Comparison of ENCODE assay signal across 20 cellular contexts in the genomic region with DNA sequence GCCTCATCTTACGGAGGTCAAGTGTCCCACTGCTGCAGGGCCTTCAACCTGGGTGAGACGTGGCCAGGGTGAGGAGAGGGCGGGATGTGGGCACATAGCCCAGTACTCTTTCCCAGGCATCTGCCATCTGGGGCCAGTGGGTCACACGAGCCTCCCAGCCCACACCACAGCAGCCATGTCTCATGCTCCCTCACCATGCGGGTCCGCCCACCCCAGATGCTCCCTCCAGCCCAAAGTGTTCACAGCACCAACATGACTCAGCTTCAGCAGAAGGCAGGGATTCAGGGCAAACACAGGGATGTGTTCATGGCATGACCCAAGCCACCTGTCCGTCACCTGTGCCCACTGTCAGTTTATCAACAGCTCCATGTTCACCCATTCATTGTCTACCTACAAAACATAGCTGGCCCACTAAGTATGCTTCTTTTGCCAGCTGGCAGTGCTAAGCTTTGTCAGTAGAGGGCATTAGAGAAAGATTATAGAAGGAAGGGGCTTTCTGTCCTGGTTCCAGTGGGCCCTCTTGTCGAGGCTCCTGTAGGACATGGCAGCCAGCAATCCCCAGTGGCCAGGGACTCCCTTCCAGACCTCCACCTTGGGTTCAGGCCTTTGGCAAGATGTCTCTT.
DNase-seq lines count a peak whose midpoint lies in the region; ATAC-seq, FAIRE-seq and TF ChIP-seq lines count a peak whose summit lies in the region.
"Had no signal": no experiment of that assay in that cellular context is flagged by ENCODE, and none has a peak within 500 bp of the region (broad histone marks: within the 10 kb centered on the region; RNA-seq: fewer than 3 reads in every experiment).

No MANE protein-coding gene starts in this region.

- H3K79me2 ChIP-seq in HCT116 (ENCODE audit: insufficient read depth, low read length) (no peaks in the 10 kb centered on the region), hepatocyte (no peaks in the 10 kb centered on the region)

- no TSS peak for BruUV-seq in HCT116 (replicated peaks; lab: Mats Ljungman, UMichigan)

- TF ChIP-seq RAD21 in HCT116 (IDR thresholded peaks at IDR 0.05; ENCODE audit: low read depth) = peak; percentile 28; the same call in 1 of the 2 replicates

- H3K27me3 ChIP-seq in HCT116 (ENCODE audit: insufficient read depth, low read length) = no peaks in the 10 kb centered on the region
- H3K27me3 ChIP-seq in esophagus squamous epithelium = no peaks in the 10 kb centered on the region
- H3K27me3 ChIP-seq in dorsolateral prefrontal cortex = peaks cover 0 to 4% (median 0%) of the 10 kb centered on the region in 45 donors
- H3K27me3 ChIP-seq in hepatocyte = no peaks in the 10 kb centered on the region
- H3K27me3 ChIP-seq: BLaER1 had no signal

- H3K9me3 ChIP-seq in HCT116 (ENCODE audit: control insufficient read depth in 1 of 2, insufficient read depth in 1 of 2, low read depth in 1 of 2, low read length in 2 of 2) (no peaks in the 10 kb centered on the region), esophagus squamous epithelium (peaks cover 0 to 10% (median 8%) of the 10 kb centered on the region in 3 donors), hepatocyte (ENCODE audit: low read depth) (no peaks in the 10 kb centered on the region)
- H3K9me3 ChIP-seq: BLaER1 had no signal

- H3K4me1 ChIP-seq in HCT116 (ENCODE audit: control insufficient read depth in 1 of 2, insufficient read depth in 2 of 2, low read length in 2 of 2) (no peaks in the 10 kb centered on the region), esophagus squamous epithelium (no peaks in the 10 kb centered on the region), hepatocyte (ENCODE audit: insufficient read depth) (no peaks in the 10 kb centered on the region)
- H3K4me1 ChIP-seq: BLaER1 had no signal

- TF ChIP-seq CTCF in D721Med (IDR thresholded peaks at IDR 0.05; ENCODE audit: insufficient read depth, missing control alignments) = peak; percentile 20
- peak in 2 of 3 experiments; percentile 28 to 39; a peak in 3 of 6 replicates for TF ChIP-seq CTCF in HCT116 (IDR thresholded peaks at IDR 0.05 in 2 of 3, conservative IDR thresholded peaks at IDR 0.05 in 1 of 3; ENCODE audit: borderline replicate concordance in 1 of 3, insufficient read depth in 1 of 3, low read depth in 2 of 3, low read length in 2 of 3)
- no peak for TF ChIP-seq CTCF in esophagus squamous epithelium (IDR thresholded peaks at IDR 0.05)
- peak in 1 of 56 donors; percentile 11 for TF ChIP-seq CTCF in dorsolateral prefrontal cortex (IDR thresholded peaks at IDR 0.05 in 54 of 56, conservative IDR thresholded peaks at IDR 0.05 in 2 of 56; ENCODE audit: low read depth in 1 of 56, partially characterized antibody in 56 of 56)
- no peak for TF ChIP-seq CTCF in hepatocyte (IDR thresholded peaks at IDR 0.05; ENCODE audit: poor library complexity)

- H3K9ac ChIP-seq in HCT116 (ENCODE audit: low read length) = no peak overlapping the region
- H3K9ac ChIP-seq: BLaER1 had no signal

- RAD21 ChIA-PET in HCT116 (lab: Charles Lee; ENCODE audit: low non-redundant PET in 1 of 2, low total read pairs in 2 of 2, uncharacterized antibody in 2 of 2, unreplicated experiment in 2 of 2) = no interaction called here

- TF ChIP-seq POLR2A in HCT116 (IDR thresholded peaks at IDR 0.05; ENCODE audit: borderline replicate concordance, extremely low read depth, insufficient read depth, insufficient read length) (no peak), esophagus squamous epithelium (IDR thresholded peaks at IDR 0.05) (no peak)

- intact Hi-C loops in HCT116 (cut with micrococcal nuclease) (no loop called here), esophagus squamous epithelium (cut with DNase I) (no loop called here), dorsolateral prefrontal cortex (cut with DNase I) (no loop called here)

- CTCF ChIA-PET in HCT116 (lab: Charles Lee) = interaction anchor here (1.0 to 1.1 kb wide), 2 partner anchors 13 to 54 kb away, joined by 4 to 5 read pairs; no protein-coding TSS in a partner anchor

- H3K9me2 ChIP-seq in HCT116 (ENCODE audit: insufficient read depth) = no peaks in the 10 kb centered on the region
- H3K9me2 ChIP-seq in hepatocyte (replicated peaks; ENCODE audit: insufficient read depth) = no peaks in the 10 kb centered on the region

- no peaks in the 10 kb centered on the region for H3K36me3 ChIP-seq in HCT116 (ENCODE audit: control insufficient read depth in 1 of 2, insufficient read depth in 2 of 2, low read length in 2 of 2)
- no peaks in the 10 kb centered on the region for H3K36me3 ChIP-seq in esophagus squamous epithelium
- H3K36me3 ChIP-seq in hepatocyte (replicated peaks; ENCODE audit: insufficient read depth, low read depth) = no peaks in the 10 kb centered on the region
- H3K36me3 ChIP-seq: BLaER1 had no signal

- WGBS in esophagus squamous epithelium, 2 donors = 90 to 95% methylated on average over 4 of the region's 8 CpGs
- 89% methylated on average over 8 of the region's 8 CpGs for WGBS in hepatocyte (ENCODE audit: low lambda C conversion rate, missing lambda C conversion rate)

- H3K4me3 ChIP-seq in HCT116 (replicated peaks in 1 of 2; ENCODE audit: low read depth in 1 of 2, low read length in 2 of 2) = no peak overlapping the region
- no peak overlapping the region for H3K4me3 ChIP-seq in esophagus squamous epithelium
- no peak overlapping the region for H3K4me3 ChIP-seq in dorsolateral prefrontal cortex
- no peak overlapping the region for H3K4me3 ChIP-seq in hepatocyte
- H3K4me3 ChIP-seq: BLaER1 had no signal

- DNase-seq in D721Med (ENCODE audit: insufficient read length, low spot score) (no peak), HCT116 (ENCODE audit: low read depth, low spot score) (no peak), RPMI7951 (ENCODE audit: low read depth) (peak; percentile 70), iris pigment epithelial cell (ENCODE audit: low read depth) (peak; percentile 7), esophagus squamous epithelium (lab: John Stamatoyannopoulos, UW) (no peak), dorsolateral prefrontal cortex (no peak), SIG-M5 treated with dmso at 0.1 percent for 504 hours (lab: John Stamatoyannopoulos, UW; ENCODE audit: unreplicated experiment) (no peak), hepatocyte (ENCODE audit: low spot score) (no peak)
- DNase-seq: activated CD8-positive, alpha-beta memory T cell treated with anti-CD3 and anti-CD28 coated beads for 24 hours; activated naive CD4-positive, alpha-beta T cell treated with Interleukin-2 at 50 U/mL for 16 hours; central memory CD4-positive, alpha-beta T cell; erythroblast; GOT3; NCI-H2107; posterior cingulate gyrus; RPMI8226; stimulated activated CD4-positive, alpha-beta T cell treated with anti-CD3 and anti-CD28 coated beads, Interleukin-2, amount 100 ng/mL, for 24 hours; T1000 had no signal

- no peaks in the 10 kb centered on the region for H4K20me1 ChIP-seq in HCT116 (ENCODE audit: insufficient read depth)
- no peaks in the 10 kb centered on the region for H4K20me1 ChIP-seq in hepatocyte (ENCODE audit: insufficient read depth, poor library complexity, severe bottlenecking)
- H4K20me1 ChIP-seq: BLaER1 had no signal

- no peak overlapping the region for H2AFZ ChIP-seq in HCT116 (ENCODE audit: low read depth, low read length, poor library complexity, severe bottlenecking)
- no peak overlapping the region for H2AFZ ChIP-seq in hepatocyte

- H3K27ac ChIP-seq in HCT116 (ENCODE audit: low read depth, low read length) (no peak overlapping the region), esophagus squamous epithelium (no peak overlapping the region), dorsolateral prefrontal cortex (peak overlapping the region in 3 of 59 donors; percentile 18 to 85 (median 61)), hepatocyte (no peak overlapping the region)
- H3K27ac ChIP-seq: BLaER1 had no signal

- no peak for FAIRE-seq in D721Med (lab: Jason Lieb, UNC)

- H3K4me2 ChIP-seq in HCT116 (ENCODE audit: low read length) (no peak overlapping the region), hepatocyte (no peak overlapping the region)
- H3K4me2 ChIP-seq: BLaER1 had no signal

- POLR2A ChIA-PET in HCT116 (lab: Charles Lee) = no interaction called here

- ATAC-seq in HCT116 = peak; percentile 67
- ATAC-seq: stimulated activated effector memory CD8-positive, alpha-beta T cell treated with anti-CD3 and anti-CD28 coated beads, Interleukin-12 subunit alpha, Interleukin-12 subunit beta, amount 100 ng/mL, for 72 hours had no signal

TF ChIP-seq in HCT116, 20 proteins besides CTCF, POLR2A, EP300 and RAD21 (continues in another document):
- TF ChIP-seq SRF (IDR thresholded peaks at IDR 0.05; ENCODE audit: low read depth) (no peak), TCF7L2 (IDR thresholded peaks at IDR 0.05; ENCODE audit: borderline replicate concordance, extremely low read depth, insufficient read depth, insufficient read length) (no peak), ZNF274 (IDR thresholded peaks at IDR 0.05; ENCODE audit: low read depth, low read length) (no peak), YY1 (IDR thresholded peaks at IDR 0.05; ENCODE audit: extremely low read depth, insufficient replicate concordance, low read depth, low read length) (no peak), POLR2AphosphoS5 (IDR thresholded peaks at IDR 0.05; ENCODE audit: low read depth, low read length) (no peak), EGR1 (IDR thresholded peaks at IDR 0.05; ENCODE audit: low read depth) (no peak), EZH2 (IDR thresholded peaks at IDR 0.05) (no peak)
- TF ChIP-seq, protein P1, sequence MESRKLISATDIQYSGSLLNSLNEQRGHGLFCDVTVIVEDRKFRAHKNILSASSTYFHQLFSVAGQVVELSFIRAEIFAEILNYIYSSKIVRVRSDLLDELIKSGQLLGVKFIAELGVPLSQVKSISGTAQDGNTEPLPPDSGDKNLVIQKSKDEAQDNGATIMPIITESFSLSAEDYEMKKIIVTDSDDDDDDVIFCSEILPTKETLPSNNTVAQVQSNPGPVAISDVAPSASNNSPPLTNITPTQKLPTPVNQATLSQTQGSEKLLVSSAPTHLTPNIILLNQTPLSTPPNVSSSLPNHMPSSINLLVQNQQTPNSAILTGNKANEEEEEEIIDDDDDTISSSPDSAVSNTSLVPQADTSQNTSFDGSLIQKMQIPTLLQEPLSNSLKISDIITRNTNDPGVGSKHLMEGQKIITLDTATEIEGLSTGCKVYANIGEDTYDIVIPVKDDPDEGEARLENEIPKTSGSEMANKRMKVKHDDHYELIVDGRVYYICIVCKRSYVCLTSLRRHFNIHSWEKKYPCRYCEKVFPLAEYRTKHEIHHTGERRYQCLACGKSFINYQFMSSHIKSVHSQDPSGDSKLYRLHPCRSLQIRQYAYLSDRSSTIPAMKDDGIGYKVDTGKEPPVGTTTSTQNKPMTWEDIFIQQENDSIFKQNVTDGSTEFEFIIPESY (IDR thresholded peaks at IDR 0.05; ENCODE audit: extremely low read depth, insufficient replicate concordance, low read length) = no peak

Comparison
In these comparisons a context has a peak if more than half of its experiments do, and no peak if none do; other contexts are left out.
1. DNase-seq: peak in RPMI7951 (single experiment) and iris pigment epithelial cell (single experiment); none in D721Med (single experiment), HCT116 (single experiment), esophagus squamous epithelium (single experiment), dorsolateral prefrontal cortex (0 of 10), SIG-M5 treated with dmso at 0.1 percent for 504 hours (single experiment) and hepatocyte (single experiment).
2. CTCF ChIP-seq: peak in D721Med (single experiment) and HCT116 (2 of 3); none in esophagus squamous epithelium (0 of 6) and hepatocyte (single experiment).